Comparison of ENCODE assay signal across 12 cellular contexts in genomic region chr5:67693956-67694564, GRCh38.
A peak's percentile ranks its signal among the peaks of the same experiment; 100 is the strongest.
DNase-seq lines count a peak whose midpoint lies in the region; ATAC-seq and TF ChIP-seq lines count a peak whose summit lies in the region.
"Had no signal": no experiment of that assay in that cellular context is flagged by ENCODE, and none has a peak within 500 bp of the region (broad histone marks: within the 10 kb centered on the region; RNA-seq: fewer than 3 reads in every experiment).

No MANE protein-coding gene starts in this region.

- TF ChIP-seq CTCF in esophagus squamous epithelium (IDR thresholded peaks at IDR 0.05) = no peak
- TF ChIP-seq CTCF in right lobe of liver (IDR thresholded peaks at IDR 0.05) = no peak
- no peak for TF ChIP-seq CTCF in smooth muscle cell (IDR thresholded peaks at IDR 0.05; ENCODE audit: borderline replicate concordance, insufficient read depth, poor library complexity, severe bottlenecking)

- peak in 3 of 4 donors; percentile 28 to 63 (median 51) for ATAC-seq in right lobe of liver
- ATAC-seq in HG03469 (IDR thresholded peaks at IDR 0.05; ENCODE audit: unreplicated experiment) = no peak
- no peak for ATAC-seq in GM21515 (IDR thresholded peaks at IDR 0.05; ENCODE audit: unreplicated experiment)
- no peak for ATAC-seq in GM18502 (IDR thresholded peaks at IDR 0.05; ENCODE audit: poor library complexity, unreplicated experiment)

- peak overlapping the region; percentile 35; the same call in 1 of the 2 replicates for H2AFZ ChIP-seq in GM23248
- peak overlapping the region; percentile 43 for H2AFZ ChIP-seq in smooth muscle cell (ENCODE audit: low read depth)

- WGBS in GM23248 (ENCODE audit: low coverage in 1 of 2, low lambda C conversion rate in 2 of 2, missing lambda C conversion rate in 2 of 2), 2 experiments = 4 to 6% methylated on average over 6 of the region's 6 CpGs
- 52 to 72% methylated on average over 6 of the region's 6 CpGs for WGBS in esophagus squamous epithelium, 2 donors
- 74% methylated on average over 6 of the region's 6 CpGs for WGBS in right lobe of liver (ENCODE audit: insufficient coverage, low coverage, low lambda C conversion rate, missing lambda C conversion rate)
- 66% methylated on average over 6 of the region's 6 CpGs for WGBS in smooth muscle cell (ENCODE audit: low lambda C conversion rate)

- H3K36me3 ChIP-seq in GM23248 (ENCODE audit: low read depth) (no peaks in the 10 kb centered on the region), esophagus squamous epithelium (no peaks in the 10 kb centered on the region), right lobe of liver (no peaks in the 10 kb centered on the region), smooth muscle cell (ENCODE audit: low read depth) (no peaks in the 10 kb centered on the region)

- H3K9me3 ChIP-seq in GM23248 (ENCODE audit: low read depth) = no peaks in the 10 kb centered on the region
- no peaks in the 10 kb centered on the region for H3K9me3 ChIP-seq in esophagus squamous epithelium
- H3K9me3 ChIP-seq in right lobe of liver = no peaks in the 10 kb centered on the region
- no peaks in the 10 kb centered on the region for H3K9me3 ChIP-seq in smooth muscle cell (replicated peaks; ENCODE audit: low read depth)

- no peaks in the 10 kb centered on the region for H3K27me3 ChIP-seq in GM23248 (replicated peaks; ENCODE audit: insufficient read depth)
- no peaks in the 10 kb centered on the region for H3K27me3 ChIP-seq in esophagus squamous epithelium
- H3K27me3 ChIP-seq in right lobe of liver = no peaks in the 10 kb centered on the region
- no peaks in the 10 kb centered on the region for H3K27me3 ChIP-seq in smooth muscle cell (ENCODE audit: low read depth)

- no peak overlapping the region for H3K9ac ChIP-seq in GM23248
- H3K9ac ChIP-seq in smooth muscle cell (ENCODE audit: low read depth) = no peak overlapping the region

- H3K79me2 ChIP-seq in GM23248 (ENCODE audit: insufficient read depth) = no peaks in the 10 kb centered on the region
- H3K79me2 ChIP-seq in smooth muscle cell (ENCODE audit: low read depth) = no peaks in the 10 kb centered on the region

- H3K27ac ChIP-seq in GM23248 (no peak overlapping the region), esophagus squamous epithelium (peak overlapping the region; percentile 47 to 83 (median 81)), right lobe of liver (no peak overlapping the region), smooth muscle cell (ENCODE audit: low read depth) (no peak overlapping the region)
- H3K27ac ChIP-seq: epithelial cell of prostate had no signal

- 0 out of 2 replicates have a peak, but pooled peaks cover 5% of the 10 kb centered on the region for H3K9me2 ChIP-seq in GM23248 (ENCODE audit: insufficient read depth)

- DNase-seq in GM23248 (peak; percentile 30), esophagus squamous epithelium (lab: John Stamatoyannopoulos, UW) (no peak), right lobe of liver (no peak), smooth muscle cell (lab: John Stamatoyannopoulos, UW; ENCODE audit: unreplicated experiment) (no peak), UCSD-AML1 (lab: John Stamatoyannopoulos, UW; ENCODE audit: unreplicated experiment) (no peak)
- DNase-seq: activated CD4-positive, alpha-beta T cell treated with anti-CD3 and anti-CD28 coated beads for 4 hours; CD4-positive, CD25-positive, alpha-beta regulatory T cell; NCI-H2029 treated with DMSO at 0.1 percent for 48 hours had no signal

- H3K4me1 ChIP-seq in GM23248 (ENCODE audit: insufficient read depth) (peaks cover 8% of the 10 kb centered on the region; the same call in 1 of the 2 replicates), esophagus squamous epithelium (peaks cover 0 to 21% (median 9%) of the 10 kb centered on the region in 3 donors), right lobe of liver (no peaks in the 10 kb centered on the region), smooth muscle cell (ENCODE audit: low read depth) (no peaks in the 10 kb centered on the region)

- H3F3A ChIP-seq in GM23248 (ENCODE audit: insufficient read depth) (no peaks in the 10 kb centered on the region), smooth muscle cell (ENCODE audit: low read depth) (no peaks in the 10 kb centered on the region)

- H3K4me3 ChIP-seq in GM23248 (no peak overlapping the region), esophagus squamous epithelium (no peak overlapping the region), right lobe of liver (no peak overlapping the region), smooth muscle cell (no peak overlapping the region)

- in situ Hi-C loops in GM23248 (cut with MboI) = no loop called here

- no peak for TF ChIP-seq POLR2A in esophagus squamous epithelium (IDR thresholded peaks at IDR 0.05)
- TF ChIP-seq POLR2A in right lobe of liver (IDR thresholded peaks at IDR 0.05) = no peak

- no peaks in the 10 kb centered on the region for H4K20me1 ChIP-seq in GM23248 (ENCODE audit: insufficient read depth)
- no peaks in the 10 kb centered on the region for H4K20me1 ChIP-seq in smooth muscle cell (ENCODE audit: low read depth)

- intact Hi-C loops in esophagus squamous epithelium (cut with DNase I) (no loop called here), right lobe of liver (cut with DNase I) (no loop called here)

- H3K4me2 ChIP-seq in GM23248 (ENCODE audit: unreplicated experiment) (no peak overlapping the region), smooth muscle cell (no peak overlapping the region)

Comparison
In these comparisons a context has a peak if more than half of its experiments do, and no peak if none do; other contexts are left out.
1. H3K27ac ChIP-seq: peak in esophagus squamous epithelium (4 of 4); none in GM23248 (single experiment), right lobe of liver (0 of 3) and smooth muscle cell (single experiment).
2. ATAC-seq: peak in right lobe of liver (3 of 4); none in HG03469 (single experiment), GM21515 (single experiment) and GM18502 (single experiment).